Comparison of ENCODE assay signal across 20 cellular contexts in genomic region chr13:63026285-63026797, GRCh38.
DNase-seq lines count a peak whose midpoint lies in the region; ATAC-seq, FAIRE-seq and TF ChIP-seq lines count a peak whose summit lies in the region.
"Had no signal": no experiment of that assay in that cellular context is flagged by ENCODE, and none has a peak within 500 bp of the region (broad histone marks: within the 10 kb centered on the region; RNA-seq: fewer than 3 reads in every experiment).

No MANE protein-coding gene starts in this region.

- H3K79me2 ChIP-seq in GM23338 (replicated peaks; ENCODE audit: insufficient read depth) (no peaks in the 10 kb centered on the region), SK-N-SH (ENCODE audit: insufficient read depth) (no peaks in the 10 kb centered on the region)

- no peak overlapping the region for H3K9ac ChIP-seq in SK-N-SH

- H2AFZ ChIP-seq in GM23338 (no peak overlapping the region), SK-N-SH (ENCODE audit: low read depth) (no peak overlapping the region)

- H3K27ac Mint-ChIP-seq in GM23338: no peak overlapping the region
- H3K27ac Mint-ChIP-seq: CD4-positive, CD25-positive, alpha-beta regulatory T cell; CD8-positive, alpha-beta memory T cell had no signal

- peaks cover 7% of the 10 kb centered on the region; the same call in 1 of the 2 replicates for H3K4me1 ChIP-seq in GM23338 (ENCODE audit: insufficient read depth)
- H3K4me1 ChIP-seq in SK-N-SH (ENCODE audit: control insufficient read depth in 1 of 2, insufficient read depth in 2 of 2, low read depth in 1 of 2, low read length in 1 of 2): no peaks in the 10 kb centered on the region; a peak in 1 of 4 replicates
- H3K4me1 ChIP-seq: Caco-2 had no signal

- TF ChIP-seq CTCF in GM23338 (conservative IDR thresholded peaks at IDR 0.05; ENCODE audit: low read depth in 2 of 2) (no peak), SK-N-SH (IDR thresholded peaks at IDR 0.05) (no peak)

- no peak overlapping the region for H3K4me3 Mint-ChIP-seq in GM23338
- H3K4me3 Mint-ChIP-seq: CD4-positive, CD25-positive, alpha-beta regulatory T cell; CD8-positive, alpha-beta memory T cell; H9 had no signal

- H3K4me2 ChIP-seq in GM23338: no peak overlapping the region
- H3K4me2 ChIP-seq in SK-N-SH: no peak overlapping the region

- 45% methylated on average over 3 of the region's 3 CpGs for WGBS in SK-N-SH (ENCODE audit: low lambda C conversion rate)

- H3K36me3 Mint-ChIP-seq in GM23338 (ENCODE audit: low read depth): no peaks in the 10 kb centered on the region
- H3K36me3 Mint-ChIP-seq: CD4-positive, CD25-positive, alpha-beta regulatory T cell; CD8-positive, alpha-beta memory T cell had no signal

- H3K9me3 Mint-ChIP-seq in GM23338: peaks cover 8% of the 10 kb centered on the region

- DNase-seq in GM23338 (ENCODE audit: low spot score) (no peak), SK-N-SH (no peak), pons (ENCODE audit: low spot score) (peak; percentile 51), DMS114 treated with DMSO at 0.1 percent for 48 hours (lab: John Stamatoyannopoulos, UW; ENCODE audit: unreplicated experiment) (no peak), SKM-1 (lab: John Stamatoyannopoulos, UW; ENCODE audit: unreplicated experiment) (no peak), OCI-M2 (lab: John Stamatoyannopoulos, UW; ENCODE audit: unreplicated experiment) (no peak), NCI-H187 (lab: John Stamatoyannopoulos, UW) (no peak)
- DNase-seq: ACHN; BE2C; C1 segment of cervical spinal cord; Caco-2; CD4-positive, CD25-positive, alpha-beta regulatory T cell; CD8-positive, alpha-beta memory T cell; DMS153; DMS79; GF-D8; H9 had no signal

- no peaks in the 10 kb centered on the region for H3F3A ChIP-seq in GM23338 (replicated peaks; ENCODE audit: low read depth)
- H3F3A ChIP-seq in SK-N-SH (replicated peaks; ENCODE audit: insufficient read depth): no peaks in the 10 kb centered on the region

- peak; percentile 25; the same call in 1 of the 3 replicates for ATAC-seq in GM23338

- H3K9me3 ChIP-seq in SK-N-SH: no peaks in the 10 kb centered on the region
- H3K9me3 ChIP-seq: Caco-2 had no signal

- CTCF ChIA-PET in SK-N-SH (lab: Yijun Ruan, JAX): no interaction called here

- H3K27me3 ChIP-seq in GM23338 (ENCODE audit: insufficient read depth): no peaks in the 10 kb centered on the region
- H3K27me3 ChIP-seq in SK-N-SH (ENCODE audit: insufficient read depth): no peaks in the 10 kb centered on the region
- H3K27me3 ChIP-seq: BE2C had no signal

- H3K9me2 ChIP-seq in GM23338 (ENCODE audit: insufficient read depth) (no peaks in the 10 kb centered on the region), SK-N-SH (no peaks in the 10 kb centered on the region)

- no peaks in the 10 kb centered on the region for H4K20me1 ChIP-seq in GM23338 (replicated peaks; ENCODE audit: insufficient read depth)
- no peaks in the 10 kb centered on the region for H4K20me1 ChIP-seq in SK-N-SH (ENCODE audit: insufficient read depth)

- no peak overlapping the region for H3K27ac ChIP-seq in GM23338 (ENCODE audit: low read depth)
- no peak overlapping the region for H3K27ac ChIP-seq in SK-N-SH (ENCODE audit: low read depth in 2 of 2, low read length in 1 of 2)

- H3K27me3 Mint-ChIP-seq in GM23338 (ENCODE audit: insufficient read depth, low read depth, poor library complexity): peaks cover 3% of the 10 kb centered on the region
- H3K27me3 Mint-ChIP-seq: CD4-positive, CD25-positive, alpha-beta regulatory T cell; CD8-positive, alpha-beta memory T cell had no signal

- peaks cover 11% of the 10 kb centered on the region; the same call in 2 of the 3 replicates for H3K4me1 Mint-ChIP-seq in GM23338
- H3K4me1 Mint-ChIP-seq: CD4-positive, CD25-positive, alpha-beta regulatory T cell; CD8-positive, alpha-beta memory T cell had no signal

- H3K4me3 ChIP-seq in GM23338: no peak overlapping the region
- H3K4me3 ChIP-seq in SK-N-SH (ENCODE audit: low read depth in 2 of 2, low read length in 1 of 2): no peak overlapping the region

- H3K36me3 ChIP-seq in GM23338 (ENCODE audit: insufficient read depth) (no peaks in the 10 kb centered on the region), SK-N-SH (replicated peaks in 1 of 2; ENCODE audit: control insufficient read depth in 1 of 2, insufficient read depth in 2 of 2, low read length in 1 of 2) (no peaks in the 10 kb centered on the region)
- H3K36me3 ChIP-seq: BE2C had no signal

- POLR2A ChIA-PET in SK-N-SH (lab: Yijun Ruan, JAX): no interaction called here

- no peak for TF ChIP-seq RAD21 in SK-N-SH (IDR thresholded peaks at IDR 0.05; ENCODE audit: low read length)

- FAIRE-seq in endometrium (lab: Jason Lieb, UNC): peak; percentile 80
- FAIRE-seq: D721Med, H1 had no signal

- TF ChIP-seq EP300 in SK-N-SH (IDR thresholded peaks at IDR 0.05; ENCODE audit: borderline replicate concordance in 1 of 2, low read depth in 1 of 2, low read length in 1 of 2): peak in 1 of 2 experiments; percentile 83; a peak in 2 of 4 replicates

TF ChIP-seq in GM23338, 12 proteins besides CTCF, POLR2A, EP300 and RAD21:
- no peak for TF ChIP-seq ZNF331 (CRISPR knock-in tag; IDR thresholded peaks at IDR 0.05; ENCODE audit: low read depth)
- TF ChIP-seq EZH2 (IDR thresholded peaks at IDR 0.05; ENCODE audit: low read depth, unreplicated experiment): no peak

TF ChIP-seq in SK-N-SH, 30 proteins besides CTCF, POLR2A, EP300 and RAD21:
- peak; percentile 76 for TF ChIP-seq GATA2 (CRISPR knock-in tag; IDR thresholded peaks at IDR 0.05)
- peak; percentile 75; the same call in 1 of the 2 replicates for TF ChIP-seq RCOR1 (IDR thresholded peaks at IDR 0.05; ENCODE audit: low read length)
- no peak for TF ChIP-seq SMC3 (IDR thresholded peaks at IDR 0.05; ENCODE audit: low read depth, low read length)
